ENCODE assay signal across 8 cellular contexts in genomic region chr16:30068750-30069574, GRCh38. TPM values are rescaled to one million over a fixed set of nuclear protein-coding genes. Genes with fewer than 3 reads are reported as not detected.
DNase-seq lines count a peak whose midpoint lies in the region; ATAC-seq, FAIRE-seq and TF ChIP-seq lines count a peak whose summit lies in the region.

No MANE protein-coding gene starts in this region.

- TF ChIP-seq CTCF in GM12872 (IDR thresholded peaks at IDR 0.05; ENCODE audit: insufficient read depth, low read depth, low read length) = peak; percentile 65
- peak in 4 of 6 experiments; percentile 27 to 54 (median 48) for TF ChIP-seq CTCF in Peyer's patch (IDR thresholded peaks at IDR 0.05)
- peak; percentile 54 for TF ChIP-seq CTCF in astrocyte (IDR thresholded peaks at IDR 0.05; ENCODE audit: insufficient read depth, low read depth, low read length)

- H3K36me3 ChIP-seq in Peyer's patch = peaks cover 0 to 63% (median 0%) of the 10 kb centered on the region in 3 donors
- H3K36me3 ChIP-seq in astrocyte (ENCODE audit: insufficient read depth, low read length) = peaks cover 39% of the 10 kb centered on the region
- H3K36me3 ChIP-seq in mesendoderm (ENCODE audit: control insufficient read depth, insufficient read depth, low read length) = peaks cover 24% of the 10 kb centered on the region
- peaks cover 61% of the 10 kb centered on the region for H3K36me3 ChIP-seq in SJCRH30

- H2BK5ac ChIP-seq in mesendoderm (ENCODE audit: low read length) = no peak overlapping the region

- no peaks in the 10 kb centered on the region for H3K27me3 Mint-ChIP-seq in astrocyte (ENCODE audit: low read depth, unreplicated experiment)

- no peak overlapping the region for H2AFZ ChIP-seq in astrocyte (ENCODE audit: low read depth, low read length)

- H4K8ac ChIP-seq in mesendoderm (ENCODE audit: low read depth, low read length) = no peak overlapping the region

- DNase-seq in Peyer's patch (peak in 1 of 3 donors; percentile 53), astrocyte (ENCODE audit: low read depth) (no peak), mesendoderm (peak; percentile 63), GM19240 (ENCODE audit: insufficient read length, low spot score) (no peak), SJCRH30 (no peak), NCI-H446 (lab: John Stamatoyannopoulos, UW) (no peak)

- H3K4me2 ChIP-seq in astrocyte (ENCODE audit: low read length) (peak overlapping the region; percentile 78), mesendoderm (ENCODE audit: low read length) (no peak overlapping the region)

- H2BK15ac ChIP-seq in mesendoderm (replicated peaks; ENCODE audit: low read depth) = no peak overlapping the region

- ATAC-seq in HG02571 (IDR thresholded peaks at IDR 0.05; ENCODE audit: unreplicated experiment) = no peak

- H3K36me3 Mint-ChIP-seq in astrocyte (ENCODE audit: low read depth, unreplicated experiment) = peaks cover 40% of the 10 kb centered on the region

- H3K79me2 ChIP-seq in astrocyte (ENCODE audit: insufficient read depth, low read length) (peaks cover 64% of the 10 kb centered on the region), mesendoderm (ENCODE audit: control insufficient read depth, insufficient read depth, low read length) (peaks cover 25% of the 10 kb centered on the region)

- H4K5ac ChIP-seq in mesendoderm (ENCODE audit: low read length) = no peak overlapping the region

- peaks cover 0 to 35% (median 7%) of the 10 kb centered on the region in 4 donors for H3K4me1 ChIP-seq in Peyer's patch
- H3K4me1 ChIP-seq in astrocyte (ENCODE audit: insufficient read depth, low read length) = peaks cover 48% of the 10 kb centered on the region
- peaks cover 6% of the 10 kb centered on the region for H3K4me1 ChIP-seq in mesendoderm (ENCODE audit: control insufficient read depth, low read depth, low read length)
- H3K4me1 ChIP-seq in SJCRH30 = no peaks in the 10 kb centered on the region

- H3K79me1 ChIP-seq in mesendoderm (ENCODE audit: low read length) = peaks cover 25% of the 10 kb centered on the region

- H3K4ac ChIP-seq in mesendoderm (ENCODE audit: low read depth, low read length) = no peak overlapping the region

- H2AK5ac ChIP-seq in mesendoderm (ENCODE audit: low read length) = no peak overlapping the region

- no peak for FAIRE-seq in astrocyte (lab: Jason Lieb, UNC)

- no peak overlapping the region for H2BK120ac ChIP-seq in mesendoderm (ENCODE audit: low read depth, low read length)

- TF ChIP-seq POLR2A in Peyer's patch (IDR thresholded peaks at IDR 0.05) = no peak

- H3K27me3 ChIP-seq in Peyer's patch = no peaks in the 10 kb centered on the region
- H3K27me3 ChIP-seq in astrocyte (ENCODE audit: insufficient read depth, low read length) = no peaks in the 10 kb centered on the region
- no peaks in the 10 kb centered on the region for H3K27me3 ChIP-seq in mesendoderm (ENCODE audit: insufficient read depth, low read length, poor library complexity)
- no peaks in the 10 kb centered on the region for H3K27me3 ChIP-seq in SJCRH30

- peak overlapping the region; percentile 98 for H3K4me3 Mint-ChIP-seq in astrocyte (ENCODE audit: unreplicated experiment)

- no peak overlapping the region for H3K18ac ChIP-seq in mesendoderm (ENCODE audit: low read length)

- H3K27ac Mint-ChIP-seq in astrocyte (ENCODE audit: unreplicated experiment) = peak overlapping the region; percentile 87

- no peaks in the 10 kb centered on the region for H3K9me3 Mint-ChIP-seq in astrocyte (ENCODE audit: unreplicated experiment)

- H3K23ac ChIP-seq in mesendoderm (ENCODE audit: low read length) = no peak overlapping the region

- peaks cover 63% of the 10 kb centered on the region for H4K20me1 ChIP-seq in astrocyte (ENCODE audit: insufficient read depth, low read length)

- no CpG with 5 or more reads among the region's 17 CpGs for WGBS in mesendoderm (ENCODE audit: extremely low coverage, insufficient coverage, low lambda C conversion rate)

- no peak overlapping the region for H3K56ac ChIP-seq in mesendoderm (ENCODE audit: low read length)

- H3K27ac ChIP-seq in Peyer's patch (peak overlapping the region in 3 of 4 donors; percentile 3 to 36 (median 32)), astrocyte (ENCODE audit: low read depth, low read length) (no peak overlapping the region), mesendoderm (ENCODE audit: low read depth, low read length) (no peak overlapping the region), SJCRH30 (no peak overlapping the region)

- H3K9ac ChIP-seq in astrocyte (ENCODE audit: low read length) (peak overlapping the region; percentile 33), mesendoderm (ENCODE audit: low read length) (no peak overlapping the region)

- H3K4me1 Mint-ChIP-seq in astrocyte (ENCODE audit: low read depth, unreplicated experiment) = peaks cover 36% of the 10 kb centered on the region

- no peaks in the 10 kb centered on the region for H3K9me3 ChIP-seq in Peyer's patch
- H3K9me3 ChIP-seq in astrocyte (ENCODE audit: insufficient read depth, low read depth, low read length) = no peaks in the 10 kb centered on the region
- H3K9me3 ChIP-seq in SJCRH30 (replicated peaks) = no peaks in the 10 kb centered on the region

- H3K4me3 ChIP-seq in Peyer's patch (no peak overlapping the region), astrocyte (ENCODE audit: insufficient read depth, low read depth, low read length) (no peak overlapping the region), mesendoderm (ENCODE audit: low read length) (no peak overlapping the region), SJCRH30 (no peak overlapping the region)

RNA-seq across cellular contexts. Expression of gene ALDOA, which starts 3.4 kb away (rescaled TPM):
- total RNA-seq in Peyer's patch (1,000 to 10,000 TPM in 1 of 4 donors, 100 to 1,000 TPM in 3; 427 to 1,063 (median 887) TPM), astrocyte (1,795 and 1,830 TPM in 2 replicates)
- polyA plus RNA-seq in mesendoderm (2013, experiment 1 of 2) = 759 TPM
- 778 TPM for polyA plus RNA-seq in mesendoderm (2013, experiment 2 of 2)
- total RNA-seq in SJCRH30 (2014; rRNA removed; shearing (Covaris generic)) = 646 and 744 TPM in 2 replicates

RNA-seq across cellular contexts. Expression of gene PPP4C, which starts 6.8 kb away (rescaled TPM):
- 10 to 100 TPM; 43.7 to 79.4 (median 56.6) TPM for total RNA-seq in Peyer's patch
- total RNA-seq in astrocyte = 140 TPM in 2 replicates
- polyA plus RNA-seq in mesendoderm (2013, experiment 1 of 2) = 94.2 TPM
- polyA plus RNA-seq in mesendoderm (2013, experiment 2 of 2) = 93.5 TPM
- 96.7 and 99.4 TPM in 2 replicates for total RNA-seq in SJCRH30 (2014; rRNA removed; shearing (Covaris generic))

RNA-seq across cellular contexts. Expression of gene TBX6, which starts 22.8 kb away (rescaled TPM):
- total RNA-seq in Peyer's patch = 1 to 10 TPM in 3 of 4 donors, under 1 TPM in 1; 0.53 to 3.4 (median 2.2) TPM
- total RNA-seq in astrocyte = 0.22 and 0.27 TPM in 2 replicates
- 2.4 TPM for polyA plus RNA-seq in mesendoderm (2013, experiment 1 of 2)
- polyA plus RNA-seq in mesendoderm (2013, experiment 2 of 2) = 2.1 TPM
- total RNA-seq in SJCRH30 (2014; rRNA removed; shearing (Covaris generic)) = 0.18 and 0.73 TPM in 2 replicates

RNA-seq across cellular contexts. Expression of gene YPEL3, which starts 27.1 kb away (rescaled TPM):
- total RNA-seq in Peyer's patch (100 to 1,000 TPM in 2 of 4 donors, 10 to 100 TPM in 2; 85.8 to 144 (median 113) TPM), astrocyte (20.5 and 25.2 TPM in 2 replicates)
- 26.3 TPM for polyA plus RNA-seq in mesendoderm (2013, experiment 1 of 2)
- polyA plus RNA-seq in mesendoderm (2013, experiment 2 of 2) = 26.0 TPM
- total RNA-seq in SJCRH30 (2014; rRNA removed; shearing (Covaris generic)) = 10.3 and 13.0 TPM in 2 replicates

RNA-seq across cellular contexts. Expression of gene TLCD3B, which starts 37.9 kb away (rescaled TPM):
- total RNA-seq in Peyer's patch (not detected), astrocyte (1.4 and 1.9 TPM in 2 replicates)
- 3.4 TPM for polyA plus RNA-seq in mesendoderm (2013, experiment 1 of 2)
- polyA plus RNA-seq in mesendoderm (2013, experiment 2 of 2) = 3.9 TPM
- total RNA-seq in SJCRH30 (2014; rRNA removed; shearing (Covaris generic)) = 0.49 and 0.58 TPM in 2 replicates

Comparison
In these comparisons a context has a peak if more than half of its experiments do, and no peak if none do; other contexts are left out.
1. H3K27ac ChIP-seq: peak in Peyer's patch (3 of 4); none in astrocyte (single experiment), mesendoderm (single experiment) and SJCRH30 (single experiment).
2. Peak in every context shown above with its lines, with median percentiles within 50 percentile points of each other: CTCF ChIP-seq.